In the genomic region with DNA sequence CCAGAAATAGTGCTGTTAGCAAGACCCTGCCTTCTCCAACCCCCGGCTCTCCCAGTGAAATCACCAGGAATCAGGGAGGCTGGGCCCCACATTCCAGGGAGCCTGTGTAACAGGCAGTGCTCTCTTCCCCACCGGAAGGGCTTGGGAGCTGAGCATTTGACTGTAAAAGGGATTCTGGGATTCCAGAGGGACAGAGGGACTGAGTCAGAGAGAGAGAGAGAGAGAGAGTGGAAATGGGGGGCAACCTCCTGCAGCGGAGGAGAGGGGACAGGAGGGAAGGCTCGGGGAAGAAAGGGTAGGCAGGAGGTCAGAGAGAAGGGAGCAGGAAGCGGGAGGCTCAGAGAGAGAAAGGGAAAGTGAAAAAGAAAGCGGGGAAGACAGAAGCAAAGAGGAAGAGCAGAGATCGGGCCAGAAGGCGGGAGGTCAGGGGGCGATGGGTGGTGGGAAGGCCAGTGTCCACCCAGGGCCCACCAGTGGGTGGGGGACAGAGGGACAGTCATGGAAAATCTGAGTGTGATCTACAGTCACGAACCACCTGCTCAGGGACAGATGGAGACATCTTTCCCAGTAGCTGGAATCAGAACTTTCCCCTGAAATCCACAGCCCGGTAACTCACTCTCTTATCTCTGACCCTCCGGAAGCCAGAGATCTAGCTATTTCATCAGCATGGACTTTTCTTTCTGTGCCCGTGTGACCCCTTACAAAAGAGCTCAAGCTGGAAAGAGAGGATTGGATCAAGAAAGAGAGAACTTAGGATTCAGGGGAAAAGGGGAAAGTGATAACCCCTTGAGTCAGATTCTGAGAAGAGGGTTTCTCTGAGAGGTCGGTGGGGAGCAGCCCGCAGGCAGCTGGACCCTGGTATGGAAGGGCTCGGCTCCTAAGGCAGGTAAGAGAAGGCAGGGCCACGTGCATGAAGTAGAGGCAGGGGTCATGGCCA, we compare ENCODE assay signal across 8 cellular contexts. TPM values are rescaled to one million over a fixed set of nuclear protein-coding genes. Genes with fewer than 3 reads are reported as not detected.
DNase-seq lines count a peak whose midpoint lies in the region; ATAC-seq and TF ChIP-seq lines count a peak whose summit lies in the region.

No MANE protein-coding gene starts in this region.

- DNase-seq in COLO829 (ENCODE audit: low spot score) (peak; percentile 78), HuH-7.5 (ENCODE audit: low spot score) (peak; percentile 75), stromal cell of bone marrow (ENCODE audit: low read depth) (peak; percentile 100)

- H3K9me3 Mint-ChIP-seq in brain: peaks cover 0 to 6% (median 3%) of the 10 kb centered on the region in 5 experiments

- peak overlapping the region in 4 of 5 experiments; percentile 42 to 93 (median 85) for H3K27ac Mint-ChIP-seq in brain

- peaks cover 43% of the 10 kb centered on the region for H3K4me1 Mint-ChIP-seq in brain

- peaks cover 30% of the 10 kb centered on the region for H3K27me3 Mint-ChIP-seq in brain

- peak overlapping the region in 3 of 5 experiments; percentile 23 to 59 (median 31) for H3K4me3 Mint-ChIP-seq in brain

- H3K36me3 Mint-ChIP-seq in brain: no peaks in the 10 kb centered on the region

- no peak for ATAC-seq in GM18520 (IDR thresholded peaks at IDR 0.05; ENCODE audit: unreplicated experiment)
- ATAC-seq in HG03432 (IDR thresholded peaks at IDR 0.05; ENCODE audit: unreplicated experiment): no peak
- no peak for ATAC-seq in HG02852 (IDR thresholded peaks at IDR 0.05; ENCODE audit: unreplicated experiment)

- TF ChIP-seq CTCF in brain (conservative IDR thresholded peaks at IDR 0.05): no peak

- H3K27ac ChIP-seq in layer of hippocampus (ENCODE audit: low read depth, low read length): peak overlapping the region; percentile 18

- H3K27me3 ChIP-seq in layer of hippocampus (ENCODE audit: control insufficient read depth, insufficient read depth, low read length): no peaks in the 10 kb centered on the region

RNA-seq across cellular contexts. Expression of a gene that starts 4.6 kb away (rescaled TPM):
- 4.3 TPM for polyA plus RNA-seq in brain (ENCODE audit: insufficient read depth, low read depth, low replicate concordance)

RNA-seq across cellular contexts. Expression of a gene that starts 32.0 kb away (rescaled TPM):
- 127 TPM for polyA plus RNA-seq in brain (ENCODE audit: insufficient read depth, low read depth, low replicate concordance)

RNA-seq across cellular contexts. Expression of a gene that starts 37.0 kb away (rescaled TPM):
- polyA plus RNA-seq in brain (ENCODE audit: insufficient read depth, low read depth, low replicate concordance): 4.9 TPM

RNA-seq across cellular contexts. Expression of a gene that starts 43.1 kb away (rescaled TPM):
- 37.7 TPM for polyA plus RNA-seq in brain (ENCODE audit: insufficient read depth, low read depth, low replicate concordance)

RNA-seq across cellular contexts. Expression of a gene that starts 57.8 kb away (rescaled TPM):
- 41.0 TPM for polyA plus RNA-seq in brain (ENCODE audit: insufficient read depth, low read depth, low replicate concordance)
